Comparison of ENCODE assay signal across 1 cellular context in the genomic region with DNA sequence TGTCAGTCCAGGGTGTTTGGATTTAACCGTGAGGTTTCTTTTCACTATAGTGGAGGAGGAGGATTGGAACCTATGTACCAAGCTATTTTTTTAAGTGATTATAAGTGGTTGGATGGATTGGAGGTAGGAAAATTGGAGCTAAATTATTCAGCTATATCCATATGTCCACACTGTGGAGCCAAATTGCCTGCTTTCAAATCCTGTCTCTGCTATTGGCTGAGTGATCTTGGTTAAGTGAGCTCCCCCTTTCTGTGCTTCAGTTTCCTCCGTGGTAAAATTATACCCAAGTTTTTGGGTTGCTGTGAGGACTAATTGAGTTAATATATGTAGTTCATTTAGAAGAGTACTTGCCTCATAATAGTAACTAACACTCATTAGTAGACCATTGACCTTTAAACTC.
TF ChIP-seq lines count a peak whose summit lies in the region.

No MANE protein-coding gene starts in this region.

TF ChIP-seq in GM12878, 131 proteins besides CTCF, POLR2A, EP300 and RAD21 (continued from another document):
- TF ChIP-seq, protein P1, sequence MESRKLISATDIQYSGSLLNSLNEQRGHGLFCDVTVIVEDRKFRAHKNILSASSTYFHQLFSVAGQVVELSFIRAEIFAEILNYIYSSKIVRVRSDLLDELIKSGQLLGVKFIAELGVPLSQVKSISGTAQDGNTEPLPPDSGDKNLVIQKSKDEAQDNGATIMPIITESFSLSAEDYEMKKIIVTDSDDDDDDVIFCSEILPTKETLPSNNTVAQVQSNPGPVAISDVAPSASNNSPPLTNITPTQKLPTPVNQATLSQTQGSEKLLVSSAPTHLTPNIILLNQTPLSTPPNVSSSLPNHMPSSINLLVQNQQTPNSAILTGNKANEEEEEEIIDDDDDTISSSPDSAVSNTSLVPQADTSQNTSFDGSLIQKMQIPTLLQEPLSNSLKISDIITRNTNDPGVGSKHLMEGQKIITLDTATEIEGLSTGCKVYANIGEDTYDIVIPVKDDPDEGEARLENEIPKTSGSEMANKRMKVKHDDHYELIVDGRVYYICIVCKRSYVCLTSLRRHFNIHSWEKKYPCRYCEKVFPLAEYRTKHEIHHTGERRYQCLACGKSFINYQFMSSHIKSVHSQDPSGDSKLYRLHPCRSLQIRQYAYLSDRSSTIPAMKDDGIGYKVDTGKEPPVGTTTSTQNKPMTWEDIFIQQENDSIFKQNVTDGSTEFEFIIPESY (IDR thresholded peaks at IDR 0.05), result no peak
- no peak for TF ChIP-seq ZBED1 (IDR thresholded peaks at IDR 0.05; ENCODE audit: borderline replicate concordance)
